Comparison of ENCODE assay signal across 1 cellular context in genomic region chr20:44886276-44886671, GRCh38.
TF ChIP-seq lines count a peak whose summit lies in the region.

No MANE protein-coding gene starts in this region.

TF ChIP-seq in HepG2, 621 proteins besides CTCF, POLR2A, EP300 and RAD21 (continued from another document and continues in another):
- TF ChIP-seq ZNF879 (CRISPR knock-in tag; IDR thresholded peaks at IDR 0.05) (0 out of 2 replicates have a peak, but pooled peaks have one; percentile 30), MTA3 (CRISPR knock-in tag; IDR thresholded peaks at IDR 0.05) (no peak), TGIF2 (CRISPR knock-in tag; IDR thresholded peaks at IDR 0.05) (0 out of 2 replicates have a peak, but pooled peaks have one; percentile 27), ZNF160 (CRISPR knock-in tag; IDR thresholded peaks at IDR 0.05) (no peak), ZNF614 (CRISPR knock-in tag; IDR thresholded peaks at IDR 0.05; ENCODE audit: borderline replicate concordance) (no peak), ATF3 (CRISPR knock-in tag; IDR thresholded peaks at IDR 0.05) (0 out of 2 replicates have a peak, but pooled peaks have one; percentile 3), ISX (CRISPR knock-in tag; conservative IDR thresholded peaks at IDR 0.05) (0 out of 2 replicates have a peak, but pooled peaks have one; percentile 45), TAF15 (IDR thresholded peaks at IDR 0.05; ENCODE audit: low read depth, low read length, poor library complexity, severe bottlenecking) (no peak), ZNF850 (CRISPR knock-in tag; conservative IDR thresholded peaks at IDR 0.05) (peak; percentile 7; the same call in 1 of the 2 replicates), ZNF142 (CRISPR knock-in tag; IDR thresholded peaks at IDR 0.05) (no peak), RBFOX2 (IDR thresholded peaks at IDR 0.05; ENCODE audit: low read depth, low read length) (no peak), ZNF674 (CRISPR knock-in tag; IDR thresholded peaks at IDR 0.05; ENCODE audit: low read depth) (no peak), PHB2 (IDR thresholded peaks at IDR 0.05; ENCODE audit: partially characterized antibody) (no peak), HNF1A (IDR thresholded peaks at IDR 0.05; ENCODE audit: low read depth) (no peak), HNF1A (CRISPR knock-in tag; IDR thresholded peaks at IDR 0.05; ENCODE audit: borderline replicate concordance) (no peak), ZNF746 (CRISPR knock-in tag; IDR thresholded peaks at IDR 0.05) (no peak), ATF4 (CRISPR knock-in tag; IDR thresholded peaks at IDR 0.05) (peak in 1 of 2 experiments; percentile 69; a peak in 3 of 4 replicates), ZNF598 (CRISPR knock-in tag; IDR thresholded peaks at IDR 0.05; ENCODE audit: borderline replicate concordance) (no peak), ZNF12 (CRISPR knock-in tag; IDR thresholded peaks at IDR 0.05) (no peak), ZNF30 (CRISPR knock-in tag; IDR thresholded peaks at IDR 0.05) (no peak), MYC (CRISPR knock-in tag; IDR thresholded peaks at IDR 0.05; ENCODE audit: borderline replicate concordance) (no peak), BATF2 (CRISPR knock-in tag; IDR thresholded peaks at IDR 0.05) (no peak), CCDC6 (CRISPR knock-in tag; IDR thresholded peaks at IDR 0.05) (0 out of 2 replicates have a peak, but pooled peaks have one; percentile 12), ZNF772 (CRISPR knock-in tag; IDR thresholded peaks at IDR 0.05) (0 out of 2 replicates have a peak, but pooled peaks have one; percentile 4), USF2 (IDR thresholded peaks at IDR 0.05; ENCODE audit: low read depth, low read length) (no peak), USF2 (CRISPR knock-in tag; IDR thresholded peaks at IDR 0.05; ENCODE audit: borderline replicate concordance) (no peak), SMAD3 (CRISPR knock-in tag; IDR thresholded peaks at IDR 0.05) (no peak), FOXP1 (IDR thresholded peaks at IDR 0.05) (no peak), FOXP1 (CRISPR knock-in tag; IDR thresholded peaks at IDR 0.05) (no peak), ZNF563 (CRISPR knock-in tag; IDR thresholded peaks at IDR 0.05) (no peak), ZNF639 (CRISPR knock-in tag; conservative IDR thresholded peaks at IDR 0.05) (no peak), RNF219 (CRISPR knock-in tag; IDR thresholded peaks at IDR 0.05) (0 out of 2 replicates have a peak, but pooled peaks have one; percentile 12), RFXAP (CRISPR knock-in tag; IDR thresholded peaks at IDR 0.05; ENCODE audit: borderline replicate concordance) (no peak), ZNF577 (CRISPR knock-in tag; IDR thresholded peaks at IDR 0.05; ENCODE audit: borderline replicate concordance, low read depth) (no peak), KDM5A (IDR thresholded peaks at IDR 0.05; ENCODE audit: borderline replicate concordance, low read length) (0 out of 2 replicates have a peak, but pooled peaks have one; percentile 10), MYNN (CRISPR knock-in tag; IDR thresholded peaks at IDR 0.05; ENCODE audit: low read depth) (no peak), NRL (CRISPR knock-in tag; IDR thresholded peaks at IDR 0.05; ENCODE audit: borderline replicate concordance) (no peak), MTF2 (CRISPR knock-in tag; IDR thresholded peaks at IDR 0.05; ENCODE audit: borderline replicate concordance) (0 out of 2 replicates have a peak, but pooled peaks have one; percentile 8), ZEB1 (IDR thresholded peaks at IDR 0.05; ENCODE audit: insufficient replicate concordance, low read depth) (no peak), MATR3 (CRISPR knock-in tag; IDR thresholded peaks at IDR 0.05) (no peak), ZNF280B (CRISPR knock-in tag; IDR thresholded peaks at IDR 0.05; ENCODE audit: borderline replicate concordance) (no peak), MEF2D (CRISPR knock-in tag; IDR thresholded peaks at IDR 0.05) (0 out of 2 replicates have a peak, but pooled peaks have one; percentile 42), ZMAT5 (CRISPR knock-in tag; IDR thresholded peaks at IDR 0.05; ENCODE audit: borderline replicate concordance, low read depth) (no peak), FOXA1 (IDR thresholded peaks at IDR 0.05) (no peak), FOXA1 (CRISPR knock-in tag; IDR thresholded peaks at IDR 0.05) (no peak), TP53 (CRISPR knock-in tag; conservative IDR thresholded peaks at IDR 0.05) (no peak)
